In the genomic region with DNA sequence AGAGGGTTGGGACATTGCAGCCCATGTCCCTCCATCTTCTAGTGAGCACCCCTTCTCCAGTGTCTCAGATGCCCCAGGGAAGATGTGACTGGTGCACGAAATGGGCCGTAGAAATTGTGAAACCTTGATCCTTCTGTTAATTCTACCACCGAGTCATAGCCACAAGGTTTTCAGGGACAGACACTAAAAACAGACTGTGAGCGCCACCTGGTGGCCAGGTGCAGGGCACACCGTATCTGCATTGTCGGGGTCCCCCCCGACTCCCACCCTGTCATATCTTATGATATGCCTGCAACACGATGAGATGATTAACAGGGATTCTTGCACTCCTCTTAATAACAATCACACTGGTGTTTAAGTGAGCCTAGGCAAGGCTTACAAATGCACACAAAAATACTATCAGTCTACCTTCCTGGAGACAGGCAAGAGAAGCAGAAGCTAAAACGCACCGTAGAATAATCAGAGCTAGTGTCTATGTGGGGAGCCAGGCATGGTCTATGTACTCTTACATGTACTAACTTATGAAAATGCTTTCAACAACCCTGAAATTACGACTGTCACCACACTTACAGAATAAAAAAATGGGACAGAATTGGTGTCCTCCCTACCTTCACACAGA, we compare ENCODE assay signal across 1 cellular context.
TF ChIP-seq lines count a peak whose summit lies in the region.

No MANE protein-coding gene starts in this region.

TF ChIP-seq in GM23338, 12 proteins besides CTCF, POLR2A, EP300 and RAD21 (continued from another document):
- no peak for TF ChIP-seq ZNF331 (CRISPR knock-in tag; IDR thresholded peaks at IDR 0.05; ENCODE audit: low read depth)
- TF ChIP-seq, protein P1, sequence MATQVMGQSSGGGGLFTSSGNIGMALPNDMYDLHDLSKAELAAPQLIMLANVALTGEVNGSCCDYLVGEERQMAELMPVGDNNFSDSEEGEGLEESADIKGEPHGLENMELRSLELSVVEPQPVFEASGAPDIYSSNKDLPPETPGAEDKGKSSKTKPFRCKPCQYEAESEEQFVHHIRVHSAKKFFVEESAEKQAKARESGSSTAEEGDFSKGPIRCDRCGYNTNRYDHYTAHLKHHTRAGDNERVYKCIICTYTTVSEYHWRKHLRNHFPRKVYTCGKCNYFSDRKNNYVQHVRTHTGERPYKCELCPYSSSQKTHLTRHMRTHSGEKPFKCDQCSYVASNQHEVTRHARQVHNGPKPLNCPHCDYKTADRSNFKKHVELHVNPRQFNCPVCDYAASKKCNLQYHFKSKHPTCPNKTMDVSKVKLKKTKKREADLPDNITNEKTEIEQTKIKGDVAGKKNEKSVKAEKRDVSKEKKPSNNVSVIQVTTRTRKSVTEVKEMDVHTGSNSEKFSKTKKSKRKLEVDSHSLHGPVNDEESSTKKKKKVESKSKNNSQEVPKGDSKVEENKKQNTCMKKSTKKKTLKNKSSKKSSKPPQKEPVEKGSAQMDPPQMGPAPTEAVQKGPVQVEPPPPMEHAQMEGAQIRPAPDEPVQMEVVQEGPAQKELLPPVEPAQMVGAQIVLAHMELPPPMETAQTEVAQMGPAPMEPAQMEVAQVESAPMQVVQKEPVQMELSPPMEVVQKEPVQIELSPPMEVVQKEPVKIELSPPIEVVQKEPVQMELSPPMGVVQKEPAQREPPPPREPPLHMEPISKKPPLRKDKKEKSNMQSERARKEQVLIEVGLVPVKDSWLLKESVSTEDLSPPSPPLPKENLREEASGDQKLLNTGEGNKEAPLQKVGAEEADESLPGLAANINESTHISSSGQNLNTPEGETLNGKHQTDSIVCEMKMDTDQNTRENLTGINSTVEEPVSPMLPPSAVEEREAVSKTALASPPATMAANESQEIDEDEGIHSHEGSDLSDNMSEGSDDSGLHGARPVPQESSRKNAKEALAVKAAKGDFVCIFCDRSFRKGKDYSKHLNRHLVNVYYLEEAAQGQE (IDR thresholded peaks at IDR 0.05; ENCODE audit: unreplicated experiment), result no peak
